In genomic region chr19:15519433-15519976, GRCh38 we compare ENCODE assay signal across 1 cellular context.
TF ChIP-seq lines count a peak whose summit lies in the region.

No MANE protein-coding gene starts in this region.

TF ChIP-seq in HepG2, 621 proteins besides CTCF, POLR2A, EP300 and RAD21:
- 0 out of 2 replicates have a peak, but pooled peaks have one; percentile 21 for TF ChIP-seq ZMYM3 (CRISPR knock-in tag; IDR thresholded peaks at IDR 0.05)
- TF ChIP-seq ZBTB7B (CRISPR knock-in tag; IDR thresholded peaks at IDR 0.05): no peak
TF ChIP-seq in HepG2: peak in this region for 1.
